In the genomic region with DNA sequence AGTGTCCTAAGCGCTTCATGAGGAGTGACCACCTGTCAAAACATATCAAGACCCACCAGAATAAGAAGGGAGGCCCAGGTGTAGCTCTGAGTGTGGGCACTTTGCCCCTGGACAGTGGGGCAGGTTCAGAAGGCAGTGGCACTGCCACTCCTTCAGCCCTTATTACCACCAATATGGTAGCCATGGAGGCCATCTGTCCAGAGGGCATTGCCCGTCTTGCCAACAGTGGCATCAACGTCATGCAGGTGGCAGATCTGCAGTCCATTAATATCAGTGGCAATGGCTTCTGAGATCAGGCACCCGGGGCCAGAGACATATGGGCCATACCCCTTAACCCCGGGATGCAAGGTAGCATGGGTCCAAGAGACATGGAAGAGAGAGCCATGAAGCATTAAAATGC, we compare ENCODE assay signal across 25 cellular contexts. TPM values are rescaled to one million over a fixed set of nuclear protein-coding genes. Genes with fewer than 3 reads are reported as not detected.
A peak's percentile ranks its signal among the peaks of the same experiment; 100 is the strongest.
DNase-seq lines count a peak whose midpoint lies in the region; TF ChIP-seq lines count a peak whose summit lies in the region.
"Had no signal": no experiment of that assay in that cellular context is flagged by ENCODE, and none has a peak within 500 bp of the region (broad histone marks: within the 10 kb centered on the region; RNA-seq: fewer than 3 reads in every experiment).

No MANE protein-coding gene starts in this region.

- H3K4me3 Mint-ChIP-seq in MCF 10A (ENCODE audit: unreplicated experiment): no peak overlapping the region
- H3K4me3 Mint-ChIP-seq: CD8-positive, alpha-beta memory T cell; IgD-negative memory B cell had no signal

- WGBS in mammary epithelial cell (ENCODE audit: low coverage, missing lambda C conversion rate): 81% methylated on average over 5 of the region's 5 CpGs
- 96 to 98% methylated on average over 5 of the region's 5 CpGs for WGBS in sigmoid colon, 2 donors

- H3K4me1 ChIP-seq in mammary epithelial cell (ENCODE audit: insufficient read depth, low read length): no peaks in the 10 kb centered on the region
- H3K4me1 ChIP-seq in HEK293 (ENCODE audit: control insufficient read depth, insufficient read depth, low read length): peaks cover 10% of the 10 kb centered on the region
- H3K4me1 ChIP-seq in sigmoid colon: peaks cover 0 to 45% (median 40%) of the 10 kb centered on the region in 4 donors

- peak overlapping the region; percentile 25 for H3K27ac Mint-ChIP-seq in MCF 10A (ENCODE audit: low read depth, unreplicated experiment)

- peaks cover 86% of the 10 kb centered on the region for H3K36me3 Mint-ChIP-seq in MCF 10A (ENCODE audit: insufficient read depth, unreplicated experiment)

- no peak for TF ChIP-seq POLR2A in sigmoid colon (IDR thresholded peaks at IDR 0.05)

- intact Hi-C loops in MCF 10A (cut with micrococcal nuclease) (no loop called here), mammary epithelial cell (cut with micrococcal nuclease) (no loop called here), sigmoid colon (cut with DNase I) (no loop called here)

- H4K20me1 ChIP-seq in mammary epithelial cell (ENCODE audit: insufficient read depth, low read length): no peaks in the 10 kb centered on the region

- no peak for TF ChIP-seq EP300 in sigmoid colon (IDR thresholded peaks at IDR 0.05)

- no peak overlapping the region for H2AFZ ChIP-seq in mammary epithelial cell (ENCODE audit: low read depth, low read length)
- H2AFZ ChIP-seq: PC-9 had no signal

- no peaks in the 10 kb centered on the region for H3K27me3 ChIP-seq in mammary epithelial cell (ENCODE audit: insufficient read depth, low read length)
- H3K27me3 ChIP-seq in sigmoid colon: no peaks in the 10 kb centered on the region
- H3K27me3 ChIP-seq: SJSA1 had no signal

- in situ Hi-C loops in mammary epithelial cell (cut with MboI; ENCODE audit: low sequenced_read_pairs in 2 of 2): loop anchor here in 1 of 2 donors (10.0 kb wide), 1 partner anchor 56 kb away; no protein-coding TSS in a partner anchor

- H3K36me3 ChIP-seq in mammary epithelial cell (ENCODE audit: insufficient read depth, low read length) (peaks cover 10% of the 10 kb centered on the region), HEK293 (ENCODE audit: control insufficient read depth in 2 of 2, insufficient read depth in 1 of 2, low read length in 2 of 2) (peaks cover 38 to 54% of the 10 kb centered on the region in 2 experiments), sigmoid colon (peaks cover 30 to 64% (median 50%) of the 10 kb centered on the region in 4 donors)

- CTCF ChIA-PET in MCF 10A (lab: Yijun Ruan, JAX) (interaction anchor here (0.6 to 1.2 kb wide), 4 partner anchors 10 to 88 kb away, joined by 3 to 5 read pairs (median 3); no protein-coding TSS in a partner anchor), mammary epithelial cell (lab: Charles Lee; ENCODE audit: low non-redundant PET) (no interaction called here), HEK293 (lab: Yijun Ruan, JAX) (interaction anchor here (0.6 to 2.8 kb wide), 3 partner anchors 10 to 89 kb away, joined by 3 to 19 read pairs (median 5); a partner anchor contains a TSS)

- peaks cover 3% of the 10 kb centered on the region for H3K79me2 ChIP-seq in mammary epithelial cell (ENCODE audit: insufficient read depth, low read length)

- H3K27ac ChIP-seq in mammary epithelial cell (ENCODE audit: insufficient read depth, low read depth, low read length) (no peak overlapping the region), HEK293 (ENCODE audit: extremely low read depth, low read depth, low read length) (no peak overlapping the region), sigmoid colon (peak overlapping the region in 1 of 4 donors; percentile 79)
- H3K27ac ChIP-seq: A549, C4-2B, KMS-11, PC-9, SJSA1 had no signal

- TF ChIP-seq CTCF in MCF 10A (IDR thresholded peaks at IDR 0.05; ENCODE audit: unreplicated experiment) (no peak), mammary epithelial cell (conservative IDR thresholded peaks at IDR 0.05 in 1 of 2, IDR thresholded peaks at IDR 0.05 in 1 of 2; ENCODE audit: extremely low read depth in 1 of 2, insufficient read depth in 1 of 2, low read depth in 1 of 2, low read length in 2 of 2) (no peak), HEK293 (tag by site-specific recombination; IDR thresholded peaks at IDR 0.05) (no peak), sigmoid colon (IDR thresholded peaks at IDR 0.05) (no peak)

- H3K4me2 ChIP-seq in mammary epithelial cell (ENCODE audit: insufficient read depth, low read depth, low read length): no peak overlapping the region
- H3K4me2 ChIP-seq: A549, KMS-11, PC-9 had no signal

- no peaks in the 10 kb centered on the region for H3K4me1 Mint-ChIP-seq in MCF 10A (ENCODE audit: insufficient read depth, unreplicated experiment)

- no peaks in the 10 kb centered on the region for H3K27me3 Mint-ChIP-seq in MCF 10A (ENCODE audit: insufficient read depth, unreplicated experiment)
- H3K27me3 Mint-ChIP-seq: CD8-positive, alpha-beta memory T cell; IgD-negative memory B cell had no signal

- H3K9ac ChIP-seq in mammary epithelial cell (ENCODE audit: insufficient read depth, low read length): no peak overlapping the region
- H3K9ac ChIP-seq: KMS-11 had no signal

- POLR2A ChIA-PET in MCF 10A (lab: Yijun Ruan, JAX) (interaction anchor here (1.1 kb wide), 2 partner anchors 11 to 32 kb away, joined by 3 to 4 read pairs; no protein-coding TSS in a partner anchor), HEK293 (lab: Yijun Ruan, JAX) (no interaction called here)

- DNase-seq in MCF 10A (ENCODE audit: unreplicated experiment) (no peak), mammary epithelial cell (no peak), mesenteric fat pad (ENCODE audit: low spot score) (peak; percentile 35), sigmoid colon (peak; percentile 37), NOMO-1 treated with DMSO at 0.1 percent for 48 hours (lab: John Stamatoyannopoulos, UW; ENCODE audit: unreplicated experiment) (no peak)
- no peak for DNase-seq in activated CD4-positive, alpha-beta T cell treated with anti-CD3 and anti-CD28 coated beads for 1 hour
- DNase-seq: Calu3; CD8-positive, alpha-beta memory T cell; DMS79 treated with DMSO at 0.1 percent for 48 hours; GF-D8; HCEC 1CT; NCI-H1105; NCI-H1436 treated with DMSO at 0.1 percent for 48 hours; NCI-H187 treated with DMSO at 0.1 percent for 48 hours; NCI-H524; NCI-H748 treated with DMSO at 0.1 percent for 48 hours; PC-9; Right ventricle myocardium superior had no signal

- BruUV-seq in MCF 10A (replicated peaks; lab: Mats Ljungman, UMichigan) (no TSS peak), mammary epithelial cell (replicated peaks; lab: Mats Ljungman, UMichigan) (no TSS peak)

- no peaks in the 10 kb centered on the region for H3K9me3 ChIP-seq in mammary epithelial cell (replicated peaks; ENCODE audit: insufficient read depth, low read length)
- H3K9me3 ChIP-seq in HEK293 (ENCODE audit: control insufficient read depth, insufficient read depth, low read depth, low read length): no peaks in the 10 kb centered on the region
- H3K9me3 ChIP-seq in sigmoid colon: no peaks in the 10 kb centered on the region
- H3K9me3 ChIP-seq: A549, SJSA1 had no signal

- H3K4me3 ChIP-seq in mammary epithelial cell (replicated peaks in 1 of 3; ENCODE audit: insufficient read depth in 1 of 3, low read depth in 2 of 3, low read length in 3 of 3) (no peak overlapping the region), HEK293 (ENCODE audit: low read depth, low read length) (no peak overlapping the region), sigmoid colon (no peak overlapping the region)
- H3K4me3 ChIP-seq: A549, PC-9, SJSA1 had no signal

- H3K9me3 Mint-ChIP-seq in MCF 10A (ENCODE audit: unreplicated experiment): no peaks in the 10 kb centered on the region
- H3K9me3 Mint-ChIP-seq: CD8-positive, alpha-beta memory T cell; IgD-negative memory B cell had no signal

- dilution Hi-C loops in mammary epithelial cell (cut with HindIII; ENCODE audit: low sequenced_read_pairs): no loop called here

TF ChIP-seq in HEK293, 187 proteins besides CTCF, POLR2A, EP300 and RAD21:
- peak; percentile 94; the same call in 1 of the 2 replicates for TF ChIP-seq ZNF610 (tag by site-specific recombination; IDR thresholded peaks at IDR 0.05; ENCODE audit: borderline replicate concordance)
- no peak for TF ChIP-seq ZNF623 (tag by site-specific recombination; IDR thresholded peaks at IDR 0.05)
- TF ChIP-seq, protein P1, sequence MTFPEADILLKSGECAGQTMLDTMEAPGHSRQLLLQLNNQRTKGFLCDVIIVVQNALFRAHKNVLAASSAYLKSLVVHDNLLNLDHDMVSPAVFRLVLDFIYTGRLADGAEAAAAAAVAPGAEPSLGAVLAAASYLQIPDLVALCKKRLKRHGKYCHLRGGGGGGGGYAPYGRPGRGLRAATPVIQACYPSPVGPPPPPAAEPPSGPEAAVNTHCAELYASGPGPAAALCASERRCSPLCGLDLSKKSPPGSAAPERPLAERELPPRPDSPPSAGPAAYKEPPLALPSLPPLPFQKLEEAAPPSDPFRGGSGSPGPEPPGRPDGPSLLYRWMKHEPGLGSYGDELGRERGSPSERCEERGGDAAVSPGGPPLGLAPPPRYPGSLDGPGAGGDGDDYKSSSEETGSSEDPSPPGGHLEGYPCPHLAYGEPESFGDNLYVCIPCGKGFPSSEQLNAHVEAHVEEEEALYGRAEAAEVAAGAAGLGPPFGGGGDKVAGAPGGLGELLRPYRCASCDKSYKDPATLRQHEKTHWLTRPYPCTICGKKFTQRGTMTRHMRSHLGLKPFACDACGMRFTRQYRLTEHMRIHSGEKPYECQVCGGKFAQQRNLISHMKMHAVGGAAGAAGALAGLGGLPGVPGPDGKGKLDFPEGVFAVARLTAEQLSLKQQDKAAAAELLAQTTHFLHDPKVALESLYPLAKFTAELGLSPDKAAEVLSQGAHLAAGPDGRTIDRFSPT (tag by site-specific recombination; IDR thresholded peaks at IDR 0.05): peak; percentile 73

RNA-seq across cellular contexts. Expression of a gene that starts 12.7 kb away (rescaled TPM):
- total RNA-seq in MCF 10A (2022) (not detected in 2 replicates), mammary epithelial cell (not detected), mesenteric fat pad (not detected), sigmoid colon (not detected)
- polyA plus RNA-seq in mammary epithelial cell (not detected), sigmoid colon (under 1 TPM in 1 of 3 donors, not detected in 2; 0.60 TPM)
- polyA minus RNA-seq in mammary epithelial cell: not detected
- total RNA-seq: Calu3; CD8-positive, alpha-beta memory T cell; PC-9; Right ventricle myocardium superior; RPMI7951; SJSA1 had no signal
- polyA plus RNA-seq: CD8-positive, alpha-beta memory T cell; IgD-negative memory B cell had no signal

RNA-seq across cellular contexts. Expression of a gene that starts 30.6 kb away (rescaled TPM):
- total RNA-seq in MCF 10A (2022): 147 and 173 TPM in 2 replicates
- total RNA-seq in mammary epithelial cell: 100 to 1,000 TPM in 1 of 2 donors, 10 to 100 TPM in 1; 43.5 to 158 TPM
- polyA plus RNA-seq in mammary epithelial cell: 91.8 TPM
- polyA minus RNA-seq in mammary epithelial cell: 102 TPM
- total RNA-seq in mesenteric fat pad: 119 TPM
- 10 to 100 TPM; 46.7 to 68.1 (median 55.1) TPM for total RNA-seq in sigmoid colon
- 100 to 1,000 TPM; 521 to 955 (median 870) TPM for polyA plus RNA-seq in sigmoid colon

RNA-seq across cellular contexts. Expression of a gene that starts 31.0 kb away (rescaled TPM):
- total RNA-seq in MCF 10A (2022): 72.9 and 76.6 TPM in 2 replicates
- 10 to 100 TPM; 55.3 to 56.9 TPM for total RNA-seq in mammary epithelial cell
- polyA plus RNA-seq in mammary epithelial cell: 38.9 TPM
- 74.9 TPM for polyA minus RNA-seq in mammary epithelial cell
- 60.5 TPM for total RNA-seq in mesenteric fat pad
- 10 to 100 TPM; 53.2 to 69.8 (median 61.0) TPM for total RNA-seq in sigmoid colon
- 10 to 100 TPM; 11.4 to 32.8 (median 16.0) TPM for polyA plus RNA-seq in sigmoid colon

RNA-seq across cellular contexts. Expression of a gene that starts 41.0 kb away (rescaled TPM):
- total RNA-seq in MCF 10A (2022) (994 and 1,037 TPM in 2 replicates), mammary epithelial cell (100 to 1,000 TPM; 187 to 654 TPM), mesenteric fat pad (722 TPM), sigmoid colon (100 to 1,000 TPM; 397 to 661 (median 417) TPM)
- polyA plus RNA-seq in mammary epithelial cell (202 TPM), sigmoid colon (100 to 1,000 TPM; 333 to 455 (median 401) TPM)
- polyA minus RNA-seq in mammary epithelial cell: 842 TPM

Comparison
In these comparisons a context has a peak if more than half of its experiments do, and no peak if none do; other contexts are left out.
1. DNase-seq: peak in mesenteric fat pad (single experiment) and sigmoid colon (single experiment); none in MCF 10A (single experiment), mammary epithelial cell (single experiment), activated CD4-positive, alpha-beta T cell treated with anti-CD3 and anti-CD28 coated beads for 1 hour (single experiment) and NOMO-1 treated with DMSO at 0.1 percent for 48 hours (single experiment).